13 cellular contexts compared by ENCODE assay signal in genomic region chr3:62238003-62238402, GRCh38.
A peak's percentile ranks its signal among the peaks of the same experiment; 100 is the strongest.
DNase-seq lines count a peak whose midpoint lies in the region; ATAC-seq lines count a peak whose summit lies in the region.
"Had no signal": no experiment of that assay in that cellular context is flagged by ENCODE, and none has a peak within 500 bp of the region (broad histone marks: within the 10 kb centered on the region; RNA-seq: fewer than 3 reads in every experiment).

No MANE protein-coding gene starts in this region.

- H3K9me3 Mint-ChIP-seq in stimulated activated memory B cell treated with anti-CD40 and anti-IgM and Interleukin-4, amounts not matched to agents 10 μg/mL and 1 μg/mL and 100 μg/mL, for 72 hours: no peaks in the 10 kb centered on the region

- no peak overlapping the region for H3K27ac Mint-ChIP-seq in stimulated activated memory B cell treated with anti-CD40 and anti-IgM and Interleukin-4, amounts not matched to agents 10 μg/mL and 1 μg/mL and 100 μg/mL, for 72 hours

- H3K27me3 Mint-ChIP-seq in stimulated activated memory B cell treated with anti-CD40 and anti-IgM and Interleukin-4, amounts not matched to agents 10 μg/mL and 1 μg/mL and 100 μg/mL, for 72 hours: no peaks in the 10 kb centered on the region

- DNase-seq in NOMO-1 (lab: John Stamatoyannopoulos, UW; ENCODE audit: unreplicated experiment in 2 of 2) (peak; percentile 10 to 69), NOMO-1 treated with dmso at 0.1 percent for 144 hours (lab: John Stamatoyannopoulos, UW; ENCODE audit: unreplicated experiment) (no peak), NCI-H345 treated with DMSO at 0.1 percent for 48 hours (lab: John Stamatoyannopoulos, UW; ENCODE audit: unreplicated experiment) (no peak), hippocampal formation (lab: John Stamatoyannopoulos, UW) (no peak)
- DNase-seq in stimulated activated CD4-positive, alpha-beta T cell treated with anti-CD3 and anti-CD28 coated beads, Interleukin-15, amount 100 ng/mL, for 24 hours: no peak
- DNase-seq: 8988T; activated CD4-positive, alpha-beta T cell treated with anti-CD3 and anti-CD28 coated beads for 4 hours; activated effector memory CD4-positive, alpha-beta T cell treated with Interleukin-2 at 50 U/mL for 16 hours; DND-41; erythroblast had no signal

- H3K36me3 Mint-ChIP-seq in stimulated activated memory B cell treated with anti-CD40 and anti-IgM and Interleukin-4, amounts not matched to agents 10 μg/mL and 1 μg/mL and 100 μg/mL, for 72 hours: no peaks in the 10 kb centered on the region

- peaks cover 12% of the 10 kb centered on the region for H3K4me1 Mint-ChIP-seq in stimulated activated memory B cell treated with anti-CD40 and anti-IgM and Interleukin-4, amounts not matched to agents 10 μg/mL and 1 μg/mL and 100 μg/mL, for 72 hours

- H3K4me3 Mint-ChIP-seq in stimulated activated memory B cell treated with anti-CD40 and anti-IgM and Interleukin-4, amounts not matched to agents 10 μg/mL and 1 μg/mL and 100 μg/mL, for 72 hours: no peak overlapping the region

- ATAC-seq in HG02759 (IDR thresholded peaks at IDR 0.05; ENCODE audit: unreplicated experiment): peak; percentile 80
- peak; percentile 87 for ATAC-seq in HG03565 (IDR thresholded peaks at IDR 0.05; ENCODE audit: unreplicated experiment)
- ATAC-seq in stimulated activated memory B cell treated with anti-CD40 and anti-IgM and Interleukin-4, amounts not matched to agents 10 μg/mL and 1 μg/mL and 100 μg/mL, for 72 hours: peak; percentile 43

Comparison
In these comparisons a context has a peak if more than half of its experiments do, and no peak if none do; other contexts are left out.
1. DNase-seq: peak in NOMO-1 (2 of 2); none in NOMO-1 treated with dmso at 0.1 percent for 144 hours (single experiment), NCI-H345 treated with DMSO at 0.1 percent for 48 hours (single experiment), hippocampal formation (0 of 2) and stimulated activated CD4-positive, alpha-beta T cell treated with anti-CD3 and anti-CD28 coated beads, Interleukin-15, amount 100 ng/mL, for 24 hours (single experiment).
2. Peak in every context shown above with its lines, with median percentiles within 50 percentile points of each other: ATAC-seq.